In genomic region chr11:62853279-62853965, GRCh38 we compare ENCODE assay signal across 8 cellular contexts. TPM values are rescaled to one million over a fixed set of nuclear protein-coding genes. Genes with fewer than 3 reads are reported as not detected.
DNase-seq lines count a peak whose midpoint lies in the region; ATAC-seq and TF ChIP-seq lines count a peak whose summit lies in the region.

No MANE protein-coding gene starts in this region.

- peak overlapping the region; percentile 96 for H3K4me3 ChIP-seq in iPS-11a (ENCODE audit: low read depth, low read length)

- peaks cover 52% of the 10 kb centered on the region for H3K36me3 Mint-ChIP-seq in activated CD8-positive, alpha-beta T cell treated with anti-CD3 and anti-CD28 coated beads, Interleukin-2, amount 10 ng/mL, durations not matched to agents 7 days and 5 days (ENCODE audit: low read depth)
- peaks cover 38% of the 10 kb centered on the region for H3K36me3 Mint-ChIP-seq in type B pancreatic cell

- H3K4me1 Mint-ChIP-seq in activated CD8-positive, alpha-beta T cell treated with anti-CD3 and anti-CD28 coated beads, Interleukin-2, amount 10 ng/mL, durations not matched to agents 7 days and 5 days (ENCODE audit: low read depth): peaks cover 55% of the 10 kb centered on the region
- H3K4me1 Mint-ChIP-seq in type B pancreatic cell (ENCODE audit: unreplicated experiment): peaks cover 38% of the 10 kb centered on the region

- POLR2A ChIA-PET in activated CD8-positive, alpha-beta T cell treated with anti-CD3 and anti-CD28 coated beads, Interleukin-2, amount 10 ng/mL, durations not matched to agents 7 days and 5 days (lab: Charles Lee): interaction anchor here (0.9 to 10.5 kb wide), 14 partner anchors 10 to 279 kb away, joined by 3 to 507 read pairs (median 24); partner anchors contain the start of genes C11orf98, CSKMT, EEF1G and EML3

- TF ChIP-seq CTCF in type B pancreatic cell (conservative IDR thresholded peaks at IDR 0.05): no peak

- peak; percentile 43 for DNase-seq in stimulated activated CD4-positive, alpha-beta T cell treated with anti-CD3 and anti-CD28 coated beads, Interleukin-4, amount 100 ng/mL, for 24 hours
- DNase-seq in stimulated activated CD4-positive, alpha-beta T cell treated with anti-CD3 and anti-CD28 coated beads, Interleukin-4, amount 100 ng/mL, for 1 hour: no peak
- no peak for DNase-seq in activated CD8-positive, alpha-beta T cell treated with anti-CD3 and anti-CD28 coated beads, Interleukin-2, amount 10 ng/mL, durations not matched to agents 7 days and 5 days
- DNase-seq in type B pancreatic cell (ENCODE audit: extremely low spot score, unreplicated experiment): no peak
- no peak for DNase-seq in NOMO-1 treated with dmso at 0.1 percent for 144 hours (lab: John Stamatoyannopoulos, UW; ENCODE audit: unreplicated experiment)
- no peak for DNase-seq in islet precursor cell

- H3K4me3 Mint-ChIP-seq in activated CD8-positive, alpha-beta T cell treated with anti-CD3 and anti-CD28 coated beads, Interleukin-2, amount 10 ng/mL, durations not matched to agents 7 days and 5 days: peak overlapping the region; percentile 99
- peak overlapping the region; percentile 97 for H3K4me3 Mint-ChIP-seq in type B pancreatic cell

- H3K27ac Mint-ChIP-seq in activated CD8-positive, alpha-beta T cell treated with anti-CD3 and anti-CD28 coated beads, Interleukin-2, amount 10 ng/mL, durations not matched to agents 7 days and 5 days: peak overlapping the region; percentile 98
- peak overlapping the region; percentile 96 for H3K27ac Mint-ChIP-seq in type B pancreatic cell

- H3K9me3 Mint-ChIP-seq in activated CD8-positive, alpha-beta T cell treated with anti-CD3 and anti-CD28 coated beads, Interleukin-2, amount 10 ng/mL, durations not matched to agents 7 days and 5 days (ENCODE audit: insufficient read depth): no peaks in the 10 kb centered on the region
- H3K9me3 Mint-ChIP-seq in type B pancreatic cell: no peaks in the 10 kb centered on the region

- H3K27me3 Mint-ChIP-seq in activated CD8-positive, alpha-beta T cell treated with anti-CD3 and anti-CD28 coated beads, Interleukin-2, amount 10 ng/mL, durations not matched to agents 7 days and 5 days (ENCODE audit: low read depth): no peaks in the 10 kb centered on the region
- H3K27me3 Mint-ChIP-seq in type B pancreatic cell: no peaks in the 10 kb centered on the region

- ATAC-seq in activated CD8-positive, alpha-beta T cell treated with anti-CD3 and anti-CD28 coated beads, Interleukin-2, amount 10 ng/mL, durations not matched to agents 7 days and 5 days: no peak
- no peak for ATAC-seq in GM18861 (IDR thresholded peaks at IDR 0.05; ENCODE audit: unreplicated experiment)

- CTCF ChIA-PET in activated CD8-positive, alpha-beta T cell treated with anti-CD3 and anti-CD28 coated beads, Interleukin-2, amount 10 ng/mL, durations not matched to agents 7 days and 5 days (lab: Charles Lee): interaction anchor here (0.7 to 5.1 kb wide), 7 partner anchors 10 to 127 kb away, joined by 3 to 58 read pairs (median 4); partner anchors contain the start of genes HNRNPUL2, SLC3A2 and TMEM179B

RNA-seq across cellular contexts. Expression of gene WDR74, which starts 14.0 kb away (rescaled TPM):
- 10 to 100 TPM; 66.0 to 66.9 TPM for total RNA-seq in activated CD8-positive, alpha-beta T cell treated with anti-CD3 and anti-CD28 coated beads, Interleukin-2, amount 10 ng/mL, durations not matched to agents 7 days and 5 days
- 47.6 and 58.3 TPM in 2 replicates for total RNA-seq in type B pancreatic cell (ENCODE audit: low replicate concordance)

RNA-seq across cellular contexts. Expression of gene TEX54, which starts 20.8 kb away (rescaled TPM):
- total RNA-seq in activated CD8-positive, alpha-beta T cell treated with anti-CD3 and anti-CD28 coated beads, Interleukin-2, amount 10 ng/mL, durations not matched to agents 7 days and 5 days: not detected
- total RNA-seq in type B pancreatic cell (ENCODE audit: low replicate concordance): not detected in 2 replicates

RNA-seq across cellular contexts. Expression of gene STX5, which starts 21.6 kb away (rescaled TPM):
- 10 to 100 TPM; 30.4 to 32.7 TPM for total RNA-seq in activated CD8-positive, alpha-beta T cell treated with anti-CD3 and anti-CD28 coated beads, Interleukin-2, amount 10 ng/mL, durations not matched to agents 7 days and 5 days
- 42.4 and 51.7 TPM in 2 replicates for total RNA-seq in type B pancreatic cell (ENCODE audit: low replicate concordance)

RNA-seq across cellular contexts. Expression of gene SLC3A2, which starts 27.3 kb away (rescaled TPM):
- 100 to 1,000 TPM; 190 to 202 TPM for total RNA-seq in activated CD8-positive, alpha-beta T cell treated with anti-CD3 and anti-CD28 coated beads, Interleukin-2, amount 10 ng/mL, durations not matched to agents 7 days and 5 days
- total RNA-seq in type B pancreatic cell (ENCODE audit: low replicate concordance): 190 and 287 TPM in 2 replicates

RNA-seq across cellular contexts. Expression of gene NXF1, which starts 48.2 kb away (rescaled TPM):
- total RNA-seq in activated CD8-positive, alpha-beta T cell treated with anti-CD3 and anti-CD28 coated beads, Interleukin-2, amount 10 ng/mL, durations not matched to agents 7 days and 5 days: 100 to 1,000 TPM; 110 to 111 TPM
- total RNA-seq in type B pancreatic cell (ENCODE audit: low replicate concordance): 111 TPM in 2 replicates
